In genomic region chr17:78367193-78367592, GRCh38 we compare ENCODE assay signal across 15 cellular contexts.
"Had no signal": no experiment of that assay in that cellular context is flagged by ENCODE, and none has a peak within 500 bp of the region (broad histone marks: within the 10 kb centered on the region; RNA-seq: fewer than 3 reads in every experiment).

No MANE protein-coding gene starts in this region.

- H3K9me3 ChIP-seq: heart right ventricle, mucosa of descending colon, psoas muscle, stomach, testis had no signal

- H3K4me3 ChIP-seq: heart right ventricle, mucosa of descending colon, psoas muscle, stomach, testis had no signal

- H3K36me3 ChIP-seq: brain microvascular endothelial cell, heart right ventricle, stomach had no signal

- ATAC-seq: left lobe of liver; naive thymus-derived CD8-positive, alpha-beta T cell had no signal

- DNase-seq: activated CD4-positive, alpha-beta T cell treated with anti-CD3 and anti-CD28 coated beads, Interleukin-2, amount 10 ng/mL, durations not matched to agents 7 days and 5 days; activated naive CD4-positive, alpha-beta T cell; activated T-cell treated with anti-CD3 and anti-CD28 coated beads for 4 hours; anterior cingulate cortex; brain microvascular endothelial cell; cerebellar nuclear complex; heart right ventricle; mucosa of descending colon; naive thymus-derived CD8-positive, alpha-beta T cell; nucleus accumbens; psoas muscle; stimulated activated CD4-positive, alpha-beta T cell treated with anti-CD3 and anti-CD28 coated beads, Interleukin-1b, Interleukin-23, amount 100 ng/mL, for 48 hours; stomach; testis had no signal

- H3K27me3 ChIP-seq: brain microvascular endothelial cell, heart right ventricle, testis had no signal

- H3K27ac ChIP-seq: brain microvascular endothelial cell, psoas muscle, testis had no signal

- H3K4me1 ChIP-seq: psoas muscle had no signal
